Comparison of ENCODE assay signal across 13 cellular contexts in genomic region chr1:19413999-19414398, GRCh38.
DNase-seq lines count a peak whose midpoint lies in the region; ATAC-seq lines count a peak whose summit lies in the region.
"Had no signal": no experiment of that assay in that cellular context is flagged by ENCODE, and none has a peak within 500 bp of the region (broad histone marks: within the 10 kb centered on the region; RNA-seq: fewer than 3 reads in every experiment).

No MANE protein-coding gene starts in this region.

- H3K27ac ChIP-seq in CD4-positive, alpha-beta memory T cell (ENCODE audit: low read depth, low read length) = no peak overlapping the region
- H3K27ac ChIP-seq in skeletal muscle tissue (ENCODE audit: low read depth, low read length) = peak overlapping the region; percentile 67

- peaks cover 72% of the 10 kb centered on the region for H3K4me1 ChIP-seq in CD4-positive, alpha-beta memory T cell (ENCODE audit: insufficient read depth, low read length)
- H3K4me1 ChIP-seq in skeletal muscle tissue (ENCODE audit: control insufficient read depth in 3 of 3, insufficient read depth in 3 of 3, low read length in 3 of 3) = peaks cover 53 to 61% (median 59%) of the 10 kb centered on the region in 3 donors

- peak overlapping the region; percentile 22 to 50 (median 40) for H3K9ac ChIP-seq in skeletal muscle tissue (ENCODE audit: low read depth in 1 of 3, low read length in 3 of 3)

- no peak overlapping the region for H3K4me3 Mint-ChIP-seq in CD4-positive, alpha-beta memory T cell
- no peak overlapping the region for H3K4me3 Mint-ChIP-seq in activated T-helper 17 cell treated with anti-CD3 and anti-CD28 coated beads, Interleukin-2, amount 50 U/mL, for 72 hours

- H3K27ac Mint-ChIP-seq in CD4-positive, alpha-beta memory T cell = peak overlapping the region in 6 of 7 donors; percentile 2 to 76 (median 51)
- peak overlapping the region; percentile 58 for H3K27ac Mint-ChIP-seq in activated T-helper 17 cell treated with anti-CD3 and anti-CD28 coated beads, Interleukin-2, amount 50 U/mL, for 72 hours

- ATAC-seq in activated T-helper 17 cell treated with anti-CD3 and anti-CD28 coated beads, Interleukin-2, amount 50 U/mL, for 72 hours (replicated peaks) = no peak
- ATAC-seq in GM21825 (IDR thresholded peaks at IDR 0.05; ENCODE audit: unreplicated experiment) (no peak), sciatic nerve (no peak)

- peaks cover 56 to 93% (median 74%) of the 10 kb centered on the region in 4 donors for H3K4me1 Mint-ChIP-seq in CD4-positive, alpha-beta memory T cell
- H3K4me1 Mint-ChIP-seq in activated T-helper 17 cell treated with anti-CD3 and anti-CD28 coated beads, Interleukin-2, amount 50 U/mL, for 72 hours = peaks cover 37% of the 10 kb centered on the region

- CTCF ChIA-PET in CD4-positive, alpha-beta memory T cell (lab: Charles Lee; ENCODE audit: partially characterized antibody) = interaction anchor here (1.2 to 3.5 kb wide), 5 partner anchors 8 to 236 kb away, joined by 3 to 12 read pairs (median 4); no protein-coding TSS in a partner anchor

- intact Hi-C loops in CD4-positive, alpha-beta memory T cell (cut with micrococcal nuclease) = no loop called here
- intact Hi-C loops in sciatic nerve (cut with DNase I) = no loop called here

- no peaks in the 10 kb centered on the region for H3K27me3 Mint-ChIP-seq in CD4-positive, alpha-beta memory T cell
- H3K27me3 Mint-ChIP-seq in activated T-helper 17 cell treated with anti-CD3 and anti-CD28 coated beads, Interleukin-2, amount 50 U/mL, for 72 hours = no peaks in the 10 kb centered on the region

- POLR2A ChIA-PET in CD4-positive, alpha-beta memory T cell (lab: Charles Lee; ENCODE audit: partially characterized antibody) = no interaction called here

- H3K36me3 Mint-ChIP-seq in CD4-positive, alpha-beta memory T cell = peaks cover 28 to 71% of the 10 kb centered on the region in 2 donors
- peaks cover 92% of the 10 kb centered on the region for H3K36me3 Mint-ChIP-seq in activated T-helper 17 cell treated with anti-CD3 and anti-CD28 coated beads, Interleukin-2, amount 50 U/mL, for 72 hours (ENCODE audit: low read depth)

- no peaks in the 10 kb centered on the region for H3K27me3 ChIP-seq in CD4-positive, alpha-beta memory T cell (ENCODE audit: insufficient read depth, low read length)
- no peaks in the 10 kb centered on the region for H3K27me3 ChIP-seq in skeletal muscle tissue (ENCODE audit: control insufficient read depth in 3 of 3, insufficient read depth in 3 of 3, low read length in 3 of 3)

- H3K36me3 ChIP-seq in CD4-positive, alpha-beta memory T cell (ENCODE audit: insufficient read depth, low read length) = peaks cover 45% of the 10 kb centered on the region
- peaks cover 0 to 12% (median 10%) of the 10 kb centered on the region in 3 donors for H3K36me3 ChIP-seq in skeletal muscle tissue (ENCODE audit: control insufficient read depth in 3 of 3, insufficient read depth in 3 of 3, low read length in 3 of 3)

- no peak overlapping the region for H3K4me3 ChIP-seq in CD4-positive, alpha-beta memory T cell (ENCODE audit: low read length in 2 of 2)
- peak overlapping the region in 2 of 3 donors; percentile 15 to 19 for H3K4me3 ChIP-seq in skeletal muscle tissue (ENCODE audit: low read length in 3 of 3)

- no peak for DNase-seq in CD4-positive, alpha-beta memory T cell
- DNase-seq in left kidney (ENCODE audit: low read depth, low spot score) = peak; percentile 28
- DNase-seq in sciatic nerve (ENCODE audit: low spot score) = no peak
- DNase-seq in AG08396 (ENCODE audit: low spot score) = no peak
- DNase-seq in HUDEP-2 (lab: John Stamatoyannopoulos, UW; ENCODE audit: unreplicated experiment in 76 of 76) = no peak
- DNase-seq: activated CD4-positive, alpha-beta T cell treated with anti-CD3 and anti-CD28 coated beads, Interleukin-2, amount 50 U/mL, for 4 hours; activated naive CD4-positive, alpha-beta T cell; Kasumi-1; NCI-H1694 treated with DMSO at 0.1 percent for 48 hours; T-helper 9 cell had no signal

- no peaks in the 10 kb centered on the region for H3K9me3 ChIP-seq in CD4-positive, alpha-beta memory T cell (ENCODE audit: control insufficient read depth in 1 of 2, low read length in 2 of 2)
- H3K9me3 ChIP-seq in skeletal muscle tissue (ENCODE audit: control insufficient read depth in 3 of 3, low read length in 3 of 3) = no peaks in the 10 kb centered on the region

- H3K9me3 Mint-ChIP-seq in CD4-positive, alpha-beta memory T cell = no peaks in the 10 kb centered on the region
- H3K9me3 Mint-ChIP-seq in activated T-helper 17 cell treated with anti-CD3 and anti-CD28 coated beads, Interleukin-2, amount 50 U/mL, for 72 hours = no peaks in the 10 kb centered on the region

Comparison
In these comparisons a context has a peak if more than half of its experiments do, and no peak if none do; other contexts are left out.
1. H3K4me3 ChIP-seq: peak in skeletal muscle tissue (2 of 3); none in CD4-positive, alpha-beta memory T cell (0 of 2).